ENCODE assay signal across 2 cellular contexts in the genomic region with DNA sequence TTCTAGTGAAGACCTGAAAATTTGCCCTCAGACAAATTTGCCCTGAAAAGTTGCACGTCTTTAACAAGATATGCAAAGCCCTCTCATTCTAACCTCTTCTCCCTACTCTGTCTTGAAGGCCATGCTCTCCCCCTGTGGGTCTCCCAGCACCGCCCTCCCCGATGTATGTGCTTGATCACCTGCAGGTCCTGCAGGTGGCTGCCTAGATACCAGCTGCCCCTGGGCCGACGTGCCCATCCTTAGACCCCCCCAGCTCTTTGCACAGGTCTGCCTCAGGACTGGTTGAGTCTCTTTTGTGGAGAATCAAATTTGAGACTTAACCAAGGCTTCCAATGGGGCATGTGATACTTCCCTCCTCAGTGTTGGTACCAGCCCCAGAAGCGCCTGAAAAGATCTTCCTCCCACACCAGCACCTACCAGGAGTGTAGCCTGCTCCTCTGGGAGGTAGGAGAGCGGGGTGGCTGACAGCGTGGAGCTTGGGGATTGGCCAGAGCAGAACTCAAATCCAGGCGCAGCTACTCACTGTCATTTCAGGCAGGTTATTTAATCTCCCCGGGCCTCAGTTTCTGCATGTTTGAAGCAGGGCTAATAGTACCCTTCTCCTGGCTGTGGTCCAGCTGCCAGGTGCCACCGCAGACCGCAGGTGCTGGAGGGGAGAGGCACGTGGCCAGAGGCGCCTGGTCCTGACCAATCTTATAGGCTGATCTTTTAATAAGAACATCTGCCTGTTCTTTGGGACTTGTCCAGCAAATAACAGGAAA.
TF ChIP-seq lines count a peak whose summit lies in the region.

No MANE protein-coding gene starts in this region.

TF ChIP-seq in HEK293, 187 proteins besides CTCF, POLR2A, EP300 and RAD21 (continued from another document):
- no peak for TF ChIP-seq ZNF132 (tag by site-specific recombination; IDR thresholded peaks at IDR 0.05; ENCODE audit: borderline replicate concordance)
- TF ChIP-seq REPIN1 (tag by site-specific recombination; IDR thresholded peaks at IDR 0.05; ENCODE audit: low read depth), result no peak
- TF ChIP-seq ZBTB20 (tag by site-specific recombination; IDR thresholded peaks at IDR 0.05), result no peak
- TF ChIP-seq ZNF350 (tag by site-specific recombination; IDR thresholded peaks at IDR 0.05), result no peak
- TF ChIP-seq, protein P1, sequence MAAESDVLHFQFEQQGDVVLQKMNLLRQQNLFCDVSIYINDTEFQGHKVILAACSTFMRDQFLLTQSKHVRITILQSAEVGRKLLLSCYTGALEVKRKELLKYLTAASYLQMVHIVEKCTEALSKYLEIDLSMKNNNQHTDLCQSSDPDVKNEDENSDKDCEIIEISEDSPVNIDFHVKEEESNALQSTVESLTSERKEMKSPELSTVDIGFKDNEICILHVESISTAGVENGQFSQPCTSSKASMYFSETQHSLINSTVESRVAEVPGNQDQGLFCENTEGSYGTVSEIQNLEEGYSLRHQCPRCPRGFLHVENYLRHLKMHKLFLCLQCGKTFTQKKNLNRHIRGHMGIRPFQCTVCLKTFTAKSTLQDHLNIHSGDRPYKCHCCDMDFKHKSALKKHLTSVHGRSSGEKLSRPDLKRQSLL (tag by site-specific recombination; IDR thresholded peaks at IDR 0.05), result no peak
- TF ChIP-seq, protein P2, sequence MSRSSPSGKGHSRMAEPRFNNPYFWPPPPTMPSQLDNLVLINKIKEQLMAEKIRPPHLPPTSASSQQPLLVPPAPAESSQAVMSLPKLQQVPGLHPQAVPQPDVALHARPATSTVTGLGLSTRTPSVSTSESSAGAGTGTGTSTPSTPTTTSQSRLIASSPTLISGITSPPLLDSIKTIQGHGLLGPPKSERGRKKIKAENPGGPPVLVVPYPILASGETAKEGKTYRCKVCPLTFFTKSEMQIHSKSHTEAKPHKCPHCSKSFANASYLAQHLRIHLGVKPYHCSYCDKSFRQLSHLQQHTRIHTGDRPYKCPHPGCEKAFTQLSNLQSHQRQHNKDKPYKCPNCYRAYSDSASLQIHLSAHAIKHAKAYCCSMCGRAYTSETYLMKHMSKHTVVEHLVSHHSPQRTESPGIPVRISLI (tag by site-specific recombination; IDR thresholded peaks at IDR 0.05), result no peak
- no peak for TF ChIP-seq ZNF560 (tag by site-specific recombination; IDR thresholded peaks at IDR 0.05; ENCODE audit: borderline replicate concordance)
- TF ChIP-seq ZNF623 (tag by site-specific recombination; IDR thresholded peaks at IDR 0.05), result no peak
- no peak for TF ChIP-seq ZSCAN30 (tag by site-specific recombination; IDR thresholded peaks at IDR 0.05)
- TF ChIP-seq, protein P3, sequence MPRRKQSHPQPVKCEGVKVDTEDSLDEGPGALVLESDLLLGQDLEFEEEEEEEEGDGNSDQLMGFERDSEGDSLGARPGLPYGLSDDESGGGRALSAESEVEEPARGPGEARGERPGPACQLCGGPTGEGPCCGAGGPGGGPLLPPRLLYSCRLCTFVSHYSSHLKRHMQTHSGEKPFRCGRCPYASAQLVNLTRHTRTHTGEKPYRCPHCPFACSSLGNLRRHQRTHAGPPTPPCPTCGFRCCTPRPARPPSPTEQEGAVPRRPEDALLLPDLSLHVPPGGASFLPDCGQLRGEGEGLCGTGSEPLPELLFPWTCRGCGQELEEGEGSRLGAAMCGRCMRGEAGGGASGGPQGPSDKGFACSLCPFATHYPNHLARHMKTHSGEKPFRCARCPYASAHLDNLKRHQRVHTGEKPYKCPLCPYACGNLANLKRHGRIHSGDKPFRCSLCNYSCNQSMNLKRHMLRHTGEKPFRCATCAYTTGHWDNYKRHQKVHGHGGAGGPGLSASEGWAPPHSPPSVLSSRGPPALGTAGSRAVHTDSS (tag by site-specific recombination; IDR thresholded peaks at IDR 0.05), result no peak
- TF ChIP-seq ZNF223 (tag by site-specific recombination; IDR thresholded peaks at IDR 0.05), result no peak
- no peak for TF ChIP-seq ZNF138 (tag by site-specific recombination; IDR thresholded peaks at IDR 0.05; ENCODE audit: borderline replicate concordance)
- TF ChIP-seq, protein P4, sequence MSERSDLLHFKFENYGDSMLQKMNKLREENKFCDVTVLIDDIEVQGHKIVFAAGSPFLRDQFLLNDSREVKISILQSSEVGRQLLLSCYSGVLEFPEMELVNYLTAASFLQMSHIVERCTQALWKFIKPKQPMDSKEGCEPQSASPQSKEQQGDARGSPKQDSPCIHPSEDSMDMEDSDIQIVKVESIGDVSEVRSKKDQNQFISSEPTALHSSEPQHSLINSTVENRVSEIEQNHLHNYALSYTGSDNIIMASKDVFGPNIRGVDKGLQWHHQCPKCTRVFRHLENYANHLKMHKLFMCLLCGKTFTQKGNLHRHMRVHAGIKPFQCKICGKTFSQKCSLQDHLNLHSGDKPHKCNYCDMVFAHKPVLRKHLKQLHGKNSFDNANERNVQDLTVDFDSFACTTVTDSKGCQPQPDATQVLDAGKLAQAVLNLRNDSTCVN (tag by site-specific recombination; optimal IDR thresholded peaks at IDR 0.05), result no peak
- TF ChIP-seq YY2 (tag by site-specific recombination; IDR thresholded peaks at IDR 0.05), result no peak

TF ChIP-seq in WTC11, 78 proteins besides CTCF, POLR2A, EP300 and RAD21 (continued from another document):
- TF ChIP-seq, protein P5, sequence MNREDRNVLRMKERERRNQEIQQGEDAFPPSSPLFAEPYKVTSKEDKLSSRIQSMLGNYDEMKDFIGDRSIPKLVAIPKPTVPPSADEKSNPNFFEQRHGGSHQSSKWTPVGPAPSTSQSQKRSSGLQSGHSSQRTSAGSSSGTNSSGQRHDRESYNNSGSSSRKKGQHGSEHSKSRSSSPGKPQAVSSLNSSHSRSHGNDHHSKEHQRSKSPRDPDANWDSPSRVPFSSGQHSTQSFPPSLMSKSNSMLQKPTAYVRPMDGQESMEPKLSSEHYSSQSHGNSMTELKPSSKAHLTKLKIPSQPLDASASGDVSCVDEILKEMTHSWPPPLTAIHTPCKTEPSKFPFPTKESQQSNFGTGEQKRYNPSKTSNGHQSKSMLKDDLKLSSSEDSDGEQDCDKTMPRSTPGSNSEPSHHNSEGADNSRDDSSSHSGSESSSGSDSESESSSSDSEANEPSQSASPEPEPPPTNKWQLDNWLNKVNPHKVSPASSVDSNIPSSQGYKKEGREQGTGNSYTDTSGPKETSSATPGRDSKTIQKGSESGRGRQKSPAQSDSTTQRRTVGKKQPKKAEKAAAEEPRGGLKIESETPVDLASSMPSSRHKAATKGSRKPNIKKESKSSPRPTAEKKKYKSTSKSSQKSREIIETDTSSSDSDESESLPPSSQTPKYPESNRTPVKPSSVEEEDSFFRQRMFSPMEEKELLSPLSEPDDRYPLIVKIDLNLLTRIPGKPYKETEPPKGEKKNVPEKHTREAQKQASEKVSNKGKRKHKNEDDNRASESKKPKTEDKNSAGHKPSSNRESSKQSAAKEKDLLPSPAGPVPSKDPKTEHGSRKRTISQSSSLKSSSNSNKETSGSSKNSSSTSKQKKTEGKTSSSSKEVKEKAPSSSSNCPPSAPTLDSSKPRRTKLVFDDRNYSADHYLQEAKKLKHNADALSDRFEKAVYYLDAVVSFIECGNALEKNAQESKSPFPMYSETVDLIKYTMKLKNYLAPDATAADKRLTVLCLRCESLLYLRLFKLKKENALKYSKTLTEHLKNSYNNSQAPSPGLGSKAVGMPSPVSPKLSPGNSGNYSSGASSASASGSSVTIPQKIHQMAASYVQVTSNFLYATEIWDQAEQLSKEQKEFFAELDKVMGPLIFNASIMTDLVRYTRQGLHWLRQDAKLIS (CRISPR knock-in tag; IDR thresholded peaks at IDR 0.05; ENCODE audit: borderline replicate concordance), result no peak
- TF ChIP-seq OVOL2 (CRISPR knock-in tag; IDR thresholded peaks at IDR 0.05; ENCODE audit: borderline replicate concordance), result no peak
- TF ChIP-seq, protein P6, sequence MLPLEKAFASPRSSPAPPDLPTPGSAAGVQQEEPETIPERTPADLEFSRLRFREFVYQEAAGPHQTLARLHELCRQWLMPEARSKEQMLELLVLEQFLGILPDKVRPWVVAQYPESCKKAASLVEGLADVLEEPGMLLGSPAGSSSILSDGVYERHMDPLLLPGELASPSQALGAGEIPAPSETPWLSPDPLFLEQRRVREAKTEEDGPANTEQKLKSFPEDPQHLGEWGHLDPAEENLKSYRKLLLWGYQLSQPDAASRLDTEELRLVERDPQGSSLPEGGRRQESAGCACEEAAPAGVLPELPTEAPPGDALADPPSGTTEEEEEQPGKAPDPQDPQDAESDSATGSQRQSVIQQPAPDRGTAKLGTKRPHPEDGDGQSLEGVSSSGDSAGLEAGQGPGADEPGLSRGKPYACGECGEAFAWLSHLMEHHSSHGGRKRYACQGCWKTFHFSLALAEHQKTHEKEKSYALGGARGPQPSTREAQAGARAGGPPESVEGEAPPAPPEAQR (CRISPR knock-in tag; IDR thresholded peaks at IDR 0.05), result no peak
